8 cellular contexts compared by ENCODE assay signal in the genomic region with DNA sequence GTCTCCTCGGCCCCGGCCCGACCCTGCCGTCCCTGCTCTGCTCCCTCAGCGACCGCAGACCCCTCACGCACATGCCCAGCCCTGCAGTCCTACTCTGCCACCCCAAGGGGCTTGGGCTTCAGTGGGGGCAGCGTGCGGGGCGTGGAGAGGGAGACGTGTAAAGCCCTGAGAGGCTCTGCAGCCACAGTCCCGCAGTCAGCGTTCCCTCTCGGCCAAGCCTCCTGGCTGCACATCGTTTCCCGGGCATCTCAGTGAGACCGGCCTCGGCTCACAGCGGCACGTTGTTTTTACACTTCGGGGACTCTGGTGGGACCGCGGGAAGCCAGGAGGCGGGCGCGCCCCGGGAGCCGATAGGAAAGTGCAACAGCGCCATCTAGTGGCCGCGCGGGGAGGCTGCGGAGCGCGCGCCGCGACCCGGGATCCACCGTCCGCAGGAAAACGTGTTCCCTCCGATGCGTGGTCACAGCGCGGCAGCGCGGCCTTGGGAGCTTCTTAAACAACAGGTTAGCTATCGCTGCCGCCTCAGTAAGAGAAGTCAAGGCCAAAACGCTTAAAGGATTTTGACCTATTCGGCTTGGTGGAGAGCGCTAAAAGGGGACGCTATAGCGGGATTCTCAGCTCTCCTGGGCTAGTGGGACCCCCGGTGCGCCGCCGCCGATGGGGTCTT.
DNase-seq lines count a peak whose midpoint lies in the region; ATAC-seq and TF ChIP-seq lines count a peak whose summit lies in the region.

No MANE protein-coding gene starts in this region.

- peaks cover 3% of the 10 kb centered on the region for H3K9me3 Mint-ChIP-seq in glutamatergic neuron (ENCODE audit: unreplicated experiment)

- H3K4me1 Mint-ChIP-seq in glutamatergic neuron (ENCODE audit: low read depth, unreplicated experiment), result no peaks in the 10 kb centered on the region

- intact Hi-C loops in ovary (cut with DNase I), result loop anchor here (2.0 to 5.0 kb wide), 3 partner anchors 109 to 114 kb away; no protein-coding TSS in a partner anchor

- TF ChIP-seq POLR2A in Peyer's patch (IDR thresholded peaks at IDR 0.05), result no peak
- no peak for TF ChIP-seq POLR2A in ovary (IDR thresholded peaks at IDR 0.05)
- no peak for TF ChIP-seq POLR2A in upper lobe of left lung (IDR thresholded peaks at IDR 0.05)

- TF ChIP-seq EP300 in ovary (IDR thresholded peaks at IDR 0.05) (no peak), upper lobe of left lung (IDR thresholded peaks at IDR 0.05) (no peak)

- peak overlapping the region; percentile 42 for H3K4me3 ChIP-seq in AG10803 (ENCODE audit: low read length)
- H3K4me3 ChIP-seq in Peyer's patch, result peak overlapping the region in 3 of 4 donors; percentile 6 to 33 (median 19)
- peak overlapping the region; percentile 4 for H3K4me3 ChIP-seq in ovary
- peak overlapping the region in 3 of 4 donors; percentile 4 to 29 (median 15) for H3K4me3 ChIP-seq in upper lobe of left lung

- H3K27me3 ChIP-seq in Peyer's patch (peaks cover 0 to 14% of the 10 kb centered on the region in 2 donors), ovary (no peaks in the 10 kb centered on the region), upper lobe of left lung (peaks cover 0 to 18% (median 10%) of the 10 kb centered on the region in 4 donors)

- no peak overlapping the region for H3K27ac ChIP-seq in Peyer's patch
- no peak overlapping the region for H3K27ac ChIP-seq in ovary
- no peak overlapping the region for H3K27ac ChIP-seq in upper lobe of left lung

- no peaks in the 10 kb centered on the region for H3K36me3 Mint-ChIP-seq in glutamatergic neuron (ENCODE audit: unreplicated experiment)

- peak; percentile 25 for DNase-seq in AG10803 (ENCODE audit: low read depth)
- peak; percentile 26 to 76 (median 74) for DNase-seq in Peyer's patch
- peak; percentile 29 for DNase-seq in activated gamma-delta T cell treated with anti-CD3 and anti-CD28 coated beads, Interleukin-2, amount 50 U/mL, for 16 hours (ENCODE audit: low read depth)
- peak; percentile 90 for DNase-seq in glutamatergic neuron
- peak; percentile 61 to 84 (median 76) for DNase-seq in ovary
- DNase-seq in upper lobe of left lung, result peak; percentile 54 to 96

- ATAC-seq in GM18868 (IDR thresholded peaks at IDR 0.05; ENCODE audit: unreplicated experiment) (peak; percentile 87), HG03342 (IDR thresholded peaks at IDR 0.05; ENCODE audit: unreplicated experiment) (peak; percentile 82), upper lobe of left lung (ENCODE audit: low FRiP score in 2 of 2) (peak; percentile 66 to 91)

- TF ChIP-seq CTCF in AG10803 (conservative IDR thresholded peaks at IDR 0.05; ENCODE audit: low read length) (peak; percentile 72), Peyer's patch (IDR thresholded peaks at IDR 0.05) (peak; percentile 55 to 95 (median 88)), glutamatergic neuron (IDR thresholded peaks at IDR 0.05; ENCODE audit: partially characterized antibody, unreplicated experiment) (peak; percentile 100), ovary (IDR thresholded peaks at IDR 0.05) (peak; percentile 88 to 95 (median 89)), upper lobe of left lung (IDR thresholded peaks at IDR 0.05) (peak; percentile 91 to 98 (median 96))

- WGBS in ovary, 3 donors, result 2 to 4% (median 2%) methylated on average over 60 of the region's 60 CpGs
- 6 to 20% methylated on average over 8 to 41 of the region's 60 CpGs for WGBS in upper lobe of left lung, 2 donors

- H3K4me1 ChIP-seq in Peyer's patch, result peaks cover 0 to 11% (median 5%) of the 10 kb centered on the region in 4 donors
- H3K4me1 ChIP-seq in ovary (ENCODE audit: insufficient read depth), result peaks cover 3% of the 10 kb centered on the region
- H3K4me1 ChIP-seq in upper lobe of left lung, result peaks cover 6 to 14% (median 10%) of the 10 kb centered on the region in 4 donors

- H3K36me3 ChIP-seq in Peyer's patch, result no peaks in the 10 kb centered on the region
- no peaks in the 10 kb centered on the region for H3K36me3 ChIP-seq in ovary
- no peaks in the 10 kb centered on the region for H3K36me3 ChIP-seq in upper lobe of left lung

- peaks cover 2% of the 10 kb centered on the region for H3K27me3 Mint-ChIP-seq in glutamatergic neuron (ENCODE audit: unreplicated experiment)

- H3K9me3 ChIP-seq in Peyer's patch, result no peaks in the 10 kb centered on the region
- no peaks in the 10 kb centered on the region for H3K9me3 ChIP-seq in ovary
- H3K9me3 ChIP-seq in upper lobe of left lung, result no peaks in the 10 kb centered on the region

- peak overlapping the region; percentile 42 for H3K4me3 Mint-ChIP-seq in glutamatergic neuron (ENCODE audit: unreplicated experiment)

- no peak overlapping the region for H3K27ac Mint-ChIP-seq in glutamatergic neuron (ENCODE audit: unreplicated experiment)

Comparison
In these comparisons a context has a peak if more than half of its experiments do, and no peak if none do; other contexts are left out.
1. DNase-seq: peak in every context shown above with its lines; median percentile 90 in glutamatergic neuron; 76 in ovary; 75 in upper lobe of left lung; 74 in Peyer's patch; 29 in activated gamma-delta T cell treated with anti-CD3 and anti-CD28 coated beads, Interleukin-2, amount 50 U/mL, for 16 hours; 25 in AG10803.